15 cellular contexts compared by ENCODE assay signal in genomic region chr14:22597265-22597664, GRCh38. TPM values are rescaled to one million over a fixed set of nuclear protein-coding genes. Genes with fewer than 3 reads are reported as not detected.
DNase-seq lines count a peak whose midpoint lies in the region; ATAC-seq, FAIRE-seq and TF ChIP-seq lines count a peak whose summit lies in the region.
"Had no signal": no experiment of that assay in that cellular context is flagged by ENCODE, and none has a peak within 500 bp of the region (broad histone marks: within the 10 kb centered on the region; RNA-seq: fewer than 3 reads in every experiment).

No MANE protein-coding gene starts in this region.

- no peak for FAIRE-seq in A549 (lab: Jason Lieb, UNC)
- FAIRE-seq: D721Med had no signal

- no peak overlapping the region for H3K27ac Mint-ChIP-seq in activated naive CD8-positive, alpha-beta T cell treated with anti-CD3 and anti-CD28 coated beads, Interleukin-2, amount 50 U/mL, for 24 hours

- peaks cover 38% of the 10 kb centered on the region for H3K4me1 ChIP-seq in A549
- H3K4me1 ChIP-seq in GM23248 (ENCODE audit: insufficient read depth): peaks cover 17% of the 10 kb centered on the region
- peaks cover 25% of the 10 kb centered on the region for H3K4me1 ChIP-seq in muscle layer of colon (ENCODE audit: insufficient read depth, low read length)

- H3K4me3 ChIP-seq in A549 (peak overlapping the region; percentile 84; the same call in 2 of the 3 replicates), GM23248 (peak overlapping the region; percentile 88; the same call in 1 of the 2 replicates), muscle layer of colon (ENCODE audit: low read depth in 1 of 2, low read length in 2 of 2) (peak overlapping the region; percentile 63 to 96)

- DNase-seq in A549 (ENCODE audit: low read depth in 1 of 2, low spot score in 1 of 2) (no peak), GM23248 (no peak), SW 1271 (lab: John Stamatoyannopoulos, UW) (no peak), cortex of kidney (lab: John Stamatoyannopoulos, UW) (no peak)
- no peak for DNase-seq in activated naive CD8-positive, alpha-beta T cell treated with anti-CD3 and anti-CD28 coated beads, Interleukin-2, amount 50 U/mL, for 24 hours
- DNase-seq: GOT3, left ventricle myocardium superior, NCI-H2081 treated with DMSO at 0.1 percent for 48 hours, thyroid gland had no signal

- H3K9ac ChIP-seq in GM23248 (peak overlapping the region; percentile 93; the same call in 1 of the 2 replicates), muscle layer of colon (ENCODE audit: low read length) (peak overlapping the region; percentile 74)

- peaks cover under 1% of the 10 kb centered on the region; the same call in 1 of the 2 replicates for H3K36me3 ChIP-seq in GM23248 (ENCODE audit: low read depth)
- peaks cover 9% of the 10 kb centered on the region for H3K36me3 ChIP-seq in muscle layer of colon (ENCODE audit: insufficient read depth, low read length)

- TF ChIP-seq CTCF in A549 (IDR thresholded peaks at IDR 0.05): no peak

- TF ChIP-seq EP300 in A549 (IDR thresholded peaks at IDR 0.05): no peak

- H3K27ac ChIP-seq in A549 (peak overlapping the region; percentile 86 to 91; a peak in 4 of 6 replicates), GM23248 (no peak overlapping the region), muscle layer of colon (ENCODE audit: low read depth, low read length) (peak overlapping the region; percentile 70)

- H3K36me3 Mint-ChIP-seq in activated naive CD8-positive, alpha-beta T cell treated with anti-CD3 and anti-CD28 coated beads, Interleukin-2, amount 50 U/mL, for 24 hours (ENCODE audit: low read depth): peaks cover 3% of the 10 kb centered on the region

- ATAC-seq in A549 (no peak), HG03159 (IDR thresholded peaks at IDR 0.05; ENCODE audit: unreplicated experiment) (no peak), GM18861 (IDR thresholded peaks at IDR 0.05; ENCODE audit: unreplicated experiment) (no peak)
- no peak for ATAC-seq in activated naive CD8-positive, alpha-beta T cell treated with anti-CD3 and anti-CD28 coated beads, Interleukin-2, amount 50 U/mL, for 24 hours

- POLR2A ChIA-PET in A549 (lab: Yijun Ruan, JAX): interaction anchor here (0.8 to 2.9 kb wide), 5 partner anchors 8 to 92 kb away, joined by 3 to 42 read pairs (median 6); partner anchors contain the start of gene DAD1

- peak overlapping the region; percentile 97 for H2AFZ ChIP-seq in GM23248

- WGBS in A549 (ENCODE audit: missing lambda C conversion rate): 84% methylated on average over 6 of the region's 6 CpGs
- 78 to 79% methylated on average over 6 of the region's 6 CpGs for WGBS in GM23248 (ENCODE audit: low coverage in 1 of 2, low lambda C conversion rate in 2 of 2, missing lambda C conversion rate in 2 of 2), 2 experiments

- no peaks in the 10 kb centered on the region for H3K9me2 ChIP-seq in GM23248 (ENCODE audit: insufficient read depth)

- in situ Hi-C loops in GM23248 (cut with MboI): no loop called here

- no peaks in the 10 kb centered on the region for H3F3A ChIP-seq in GM23248 (ENCODE audit: insufficient read depth)

- H3K4me2 ChIP-seq in A549 (peak overlapping the region; percentile 95), GM23248 (ENCODE audit: unreplicated experiment) (peak overlapping the region; percentile 85)

- TF ChIP-seq POLR2A in A549 (IDR thresholded peaks at IDR 0.05; ENCODE audit: low read length): no peak

- no peak for TF ChIP-seq RAD21 in A549 (conservative IDR thresholded peaks at IDR 0.05 in 1 of 2, IDR thresholded peaks at IDR 0.05 in 1 of 2)

- CTCF ChIA-PET in A549 (lab: Yijun Ruan, JAX): interaction anchor here (0.8 to 8.8 kb wide), 12 partner anchors 9 to 256 kb away, joined by 3 to 85 read pairs (median 7); partner anchors contain the start of genes DAD1 and OR6J1

- peak overlapping the region; percentile 86 for H3K4me3 Mint-ChIP-seq in activated naive CD8-positive, alpha-beta T cell treated with anti-CD3 and anti-CD28 coated beads, Interleukin-2, amount 50 U/mL, for 24 hours

- H3K4me1 Mint-ChIP-seq in activated naive CD8-positive, alpha-beta T cell treated with anti-CD3 and anti-CD28 coated beads, Interleukin-2, amount 50 U/mL, for 24 hours: peaks cover 28% of the 10 kb centered on the region

- H3K9me3 Mint-ChIP-seq in activated naive CD8-positive, alpha-beta T cell treated with anti-CD3 and anti-CD28 coated beads, Interleukin-2, amount 50 U/mL, for 24 hours: no peaks in the 10 kb centered on the region

- no peaks in the 10 kb centered on the region for H3K27me3 Mint-ChIP-seq in activated naive CD8-positive, alpha-beta T cell treated with anti-CD3 and anti-CD28 coated beads, Interleukin-2, amount 50 U/mL, for 24 hours

- peaks cover 20% of the 10 kb centered on the region for H3K79me2 ChIP-seq in GM23248 (ENCODE audit: insufficient read depth)

- H4K20me1 ChIP-seq in GM23248 (ENCODE audit: insufficient read depth): no peaks in the 10 kb centered on the region

- H3K27me3 ChIP-seq in GM23248 (replicated peaks; ENCODE audit: insufficient read depth): no peaks in the 10 kb centered on the region
- H3K27me3 ChIP-seq in muscle layer of colon (ENCODE audit: control insufficient read depth in 1 of 2, insufficient read depth in 2 of 2, low read length in 2 of 2): no peaks in the 10 kb centered on the region
- H3K27me3 ChIP-seq: thyroid gland had no signal

- H3K9me3 ChIP-seq in A549 (no peaks in the 10 kb centered on the region), GM23248 (ENCODE audit: low read depth) (no peaks in the 10 kb centered on the region), muscle layer of colon (ENCODE audit: low read length) (no peaks in the 10 kb centered on the region)
- H3K9me3 ChIP-seq: thyroid gland had no signal

TF ChIP-seq in A549, 52 proteins besides CTCF, POLR2A, EP300 and RAD21 (continues in another document):
- TF ChIP-seq HMGXB4 (CRISPR knock-in tag; IDR thresholded peaks at IDR 0.05; ENCODE audit: borderline replicate concordance) (no peak), RNF2 (IDR thresholded peaks at IDR 0.05; ENCODE audit: borderline replicate concordance, low read depth) (no peak), CHD2 (IDR thresholded peaks at IDR 0.05; ENCODE audit: low read length, partially characterized antibody) (no peak), PHF8 (IDR thresholded peaks at IDR 0.05; ENCODE audit: borderline replicate concordance, low read depth) (no peak), JUN (IDR thresholded peaks at IDR 0.05) (no peak), KDM1A (IDR thresholded peaks at IDR 0.05; ENCODE audit: low read depth) (no peak), RFX5 (IDR thresholded peaks at IDR 0.05) (no peak), HES2 (IDR thresholded peaks at IDR 0.05) (no peak), HEYL (CRISPR knock-in tag; IDR thresholded peaks at IDR 0.05) (no peak), CBX2 (IDR thresholded peaks at IDR 0.05; ENCODE audit: borderline replicate concordance, low read depth) (no peak), HOXB5 (CRISPR knock-in tag; IDR thresholded peaks at IDR 0.05) (no peak), CEBPB (IDR thresholded peaks at IDR 0.05) (no peak), FOSB (CRISPR knock-in tag; IDR thresholded peaks at IDR 0.05) (no peak), NFE2L2 (conservative IDR thresholded peaks at IDR 0.05; ENCODE audit: low read length) (no peak)

RNA-seq across cellular contexts. Expression of gene ABHD4, which starts 0.8 kb away (rescaled TPM):
- 58.3 and 75.0 TPM in 2 replicates for polyA plus RNA-seq in A549 (2011; rRNA removed)
- polyA plus RNA-seq in A549 (2012; cell fraction: cytosol; rRNA removed): 70.0 and 92.8 TPM in 2 replicates
- polyA plus RNA-seq in A549 (2012; cell fraction: nucleus; rRNA removed): 89.5 and 91.0 TPM in 2 replicates
- polyA plus RNA-seq in A549 (2017; fragmentation: RNase III; extraction: RNeasy Plus Mini Kit Qiagen cat#74134 plus additional on column Dnase treatment): 63.4 to 70.7 TPM (median 66.5 TPM) in 3 replicates
- polyA minus RNA-seq in A549 (2011; rRNA and poly(A)+ RNA removed): 57.6 and 74.4 TPM in 2 replicates
- 15.2 and 16.8 TPM in 2 replicates for total RNA-seq in GM23248 (2014; rRNA removed; shearing (Covaris generic))
- 26.5 and 27.8 TPM in 2 replicates for polyA plus RNA-seq in GM23248 (2016; fragmentation: Nextera tagmentation; extraction: Ambion mirVana)

RNA-seq across cellular contexts. Expression of gene DAD1, which starts 8.2 kb away (rescaled TPM):
- 458 and 474 TPM in 2 replicates for polyA plus RNA-seq in A549 (2011; rRNA removed)
- 417 and 429 TPM in 2 replicates for polyA plus RNA-seq in A549 (2012; cell fraction: cytosol; rRNA removed)
- polyA plus RNA-seq in A549 (2012; cell fraction: nucleus; rRNA removed): 241 and 387 TPM in 2 replicates
- 314 to 317 TPM (median 317 TPM) in 3 replicates for polyA plus RNA-seq in A549 (2017; fragmentation: RNase III; extraction: RNeasy Plus Mini Kit Qiagen cat#74134 plus additional on column Dnase treatment)
- 144 and 183 TPM in 2 replicates for polyA minus RNA-seq in A549 (2011; rRNA and poly(A)+ RNA removed)
- 369 and 375 TPM in 2 replicates for total RNA-seq in GM23248 (2014; rRNA removed; shearing (Covaris generic))
- 637 and 653 TPM in 2 replicates for polyA plus RNA-seq in GM23248 (2016; fragmentation: Nextera tagmentation; extraction: Ambion mirVana)

RNA-seq across cellular contexts. Expression of gene OR6J1, which starts 46.9 kb away (rescaled TPM):
- not detected in 2 replicates for polyA plus RNA-seq in A549 (2011; rRNA removed)
- polyA plus RNA-seq in A549 (2012; cell fraction: cytosol; rRNA removed): not detected in 2 replicates
- polyA plus RNA-seq in A549 (2012; cell fraction: nucleus; rRNA removed): 0.01 TPM in 1 of 2 replicates, not detected in the other
- not detected in 3 replicates for polyA plus RNA-seq in A549 (2017; fragmentation: RNase III; extraction: RNeasy Plus Mini Kit Qiagen cat#74134 plus additional on column Dnase treatment)
- 0.08 TPM in 1 of 2 replicates, not detected in the other for polyA minus RNA-seq in A549 (2011; rRNA and poly(A)+ RNA removed)
- total RNA-seq in GM23248 (2014; rRNA removed; shearing (Covaris generic)): not detected in 2 replicates
- polyA plus RNA-seq in GM23248 (2016; fragmentation: Nextera tagmentation; extraction: Ambion mirVana): not detected in 2 replicates
- total RNA-seq: epithelial cell of proximal tubule, left ventricle myocardium superior, SK-MEL-5, thyroid gland had no signal
